9 cellular contexts compared by ENCODE assay signal in the genomic region with DNA sequence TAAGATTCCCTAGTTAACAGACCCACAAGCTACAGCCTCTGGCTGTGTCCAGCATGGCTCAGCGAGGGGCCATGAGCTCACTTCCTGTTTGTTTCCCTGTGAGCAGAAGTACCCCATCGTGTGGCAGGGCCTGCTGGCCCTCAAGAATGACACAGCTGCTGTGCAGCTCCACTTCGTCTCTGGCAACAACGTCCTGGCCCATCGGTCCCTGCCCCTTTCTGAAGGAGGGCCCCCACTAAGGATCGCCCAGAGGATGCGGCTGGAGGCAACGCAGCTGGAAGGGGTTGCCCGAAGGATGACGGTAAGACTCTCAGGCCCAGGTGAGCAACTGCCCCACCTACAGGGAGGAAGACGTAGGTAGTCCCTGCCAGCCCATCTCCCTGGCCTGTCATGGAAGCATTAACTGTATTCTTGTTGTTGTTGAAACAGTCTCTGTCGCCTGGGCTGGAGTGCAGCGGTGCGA. TPM values are rescaled to one million over a fixed set of nuclear protein-coding genes. Genes with fewer than 3 reads are reported as not detected.
A peak's percentile ranks its signal among the peaks of the same experiment; 100 is the strongest.
DNase-seq lines count a peak whose midpoint lies in the region; ATAC-seq and FAIRE-seq lines count a peak whose summit lies in the region.
"Had no signal": no experiment of that assay in that cellular context is flagged by ENCODE, and none has a peak within 500 bp of the region (broad histone marks: within the 10 kb centered on the region; RNA-seq: fewer than 3 reads in every experiment).

No MANE protein-coding gene starts in this region.

- no peak for ATAC-seq in activated CD8-positive, alpha-beta memory T cell treated with anti-CD3 and anti-CD28 coated beads, Interleukin-2, amount 10 ng/mL, durations not matched to agents 7 days and 5 days
- ATAC-seq in left lobe of liver (no peak), HG02852 (IDR thresholded peaks at IDR 0.05; ENCODE audit: unreplicated experiment) (no peak), HG03354 (IDR thresholded peaks at IDR 0.05; ENCODE audit: poor library complexity, severe bottlenecking, unreplicated experiment) (no peak), GM18858 (IDR thresholded peaks at IDR 0.05; ENCODE audit: unreplicated experiment) (no peak)

- peak overlapping the region; percentile 73 for H3K27ac Mint-ChIP-seq in activated CD8-positive, alpha-beta memory T cell treated with anti-CD3 and anti-CD28 coated beads, Interleukin-2, amount 10 ng/mL, durations not matched to agents 7 days and 5 days

- peaks cover 1% of the 10 kb centered on the region for H3K4me1 Mint-ChIP-seq in activated CD8-positive, alpha-beta memory T cell treated with anti-CD3 and anti-CD28 coated beads, Interleukin-2, amount 10 ng/mL, durations not matched to agents 7 days and 5 days

- CTCF ChIA-PET in activated CD8-positive, alpha-beta memory T cell treated with anti-CD3 and anti-CD28 coated beads, Interleukin-2, amount 10 ng/mL, durations not matched to agents 7 days and 5 days (lab: Charles Lee) = interaction anchor here (0.6 to 2.5 kb wide), 5 partner anchors 10 to 235 kb away, joined by 3 to 9 read pairs (median 4); no protein-coding TSS in a partner anchor

- peaks cover 43% of the 10 kb centered on the region for H3K36me3 Mint-ChIP-seq in activated CD8-positive, alpha-beta memory T cell treated with anti-CD3 and anti-CD28 coated beads, Interleukin-2, amount 10 ng/mL, durations not matched to agents 7 days and 5 days

- H3K4me3 Mint-ChIP-seq in activated CD8-positive, alpha-beta memory T cell treated with anti-CD3 and anti-CD28 coated beads, Interleukin-2, amount 10 ng/mL, durations not matched to agents 7 days and 5 days = no peak overlapping the region

- H3K27me3 Mint-ChIP-seq in activated CD8-positive, alpha-beta memory T cell treated with anti-CD3 and anti-CD28 coated beads, Interleukin-2, amount 10 ng/mL, durations not matched to agents 7 days and 5 days = no peaks in the 10 kb centered on the region

- no peaks in the 10 kb centered on the region for H3K9me3 Mint-ChIP-seq in activated CD8-positive, alpha-beta memory T cell treated with anti-CD3 and anti-CD28 coated beads, Interleukin-2, amount 10 ng/mL, durations not matched to agents 7 days and 5 days (ENCODE audit: low read depth)

- DNase-seq in A172 (ENCODE audit: low spot score) (peak; percentile 47), GM18507 (ENCODE audit: extremely low spot score, insufficient read length, low read depth) (no peak), left lobe of liver (ENCODE audit: low spot score) (peak; percentile 41), hepatic stellate cell (ENCODE audit: low spot score) (no peak)
- no peak for DNase-seq in activated CD8-positive, alpha-beta memory T cell treated with anti-CD3 and anti-CD28 coated beads, Interleukin-2, amount 10 ng/mL, durations not matched to agents 7 days and 5 days
- DNase-seq: erythroblast had no signal

- peak; percentile 49 for FAIRE-seq in GM18507 (lab: Jason Lieb, UNC)

RNA-seq across cellular contexts. Expression of gene ZBTB17, which starts 38.2 kb away (rescaled TPM):
- 23.8 and 25.1 TPM in 2 replicates for total RNA-seq in A172 (2014; rRNA removed; shearing (Covaris generic))
- total RNA-seq in activated CD8-positive, alpha-beta memory T cell treated with anti-CD3 and anti-CD28 coated beads, Interleukin-2, amount 10 ng/mL, durations not matched to agents 7 days and 5 days = 10 to 100 TPM; 55.8 to 68.8 TPM
- 14.3 TPM for total RNA-seq in left lobe of liver

Comparison
In these comparisons a context has a peak if more than half of its experiments do, and no peak if none do; other contexts are left out.
1. DNase-seq: peak in A172 (single experiment) and left lobe of liver (single experiment); none in GM18507 (single experiment), activated CD8-positive, alpha-beta memory T cell treated with anti-CD3 and anti-CD28 coated beads, Interleukin-2, amount 10 ng/mL, durations not matched to agents 7 days and 5 days (single experiment) and hepatic stellate cell (single experiment).